In genomic region chr6:129542705-129543104, GRCh38 we compare ENCODE assay signal across 31 cellular contexts.
DNase-seq lines count a peak whose midpoint lies in the region; ATAC-seq, FAIRE-seq and TF ChIP-seq lines count a peak whose summit lies in the region.
"Had no signal": no experiment of that assay in that cellular context is flagged by ENCODE, and none has a peak within 500 bp of the region (broad histone marks: within the 10 kb centered on the region; RNA-seq: fewer than 3 reads in every experiment).

No MANE protein-coding gene starts in this region.

- H3K36me3 Mint-ChIP-seq in CD8-positive, alpha-beta T cell = no peaks in the 10 kb centered on the region

- POLR2A ChIA-PET in GM12878 (lab: Charles Lee) = no interaction called here
- POLR2A ChIA-PET in CD8-positive, alpha-beta T cell (lab: Charles Lee) = no interaction called here

- FAIRE-seq in GM12878 (lab: Jason Lieb, UNC) = no peak
- FAIRE-seq: A204.1, G401.6, HTR-8/SVneo had no signal

- in situ Hi-C loops in GM12878 (cut with MboI) = no loop called here

- no peak for TF ChIP-seq POLR2A in GM12878 (IDR thresholded peaks at IDR 0.05; ENCODE audit: low read depth, low read length)

- intact Hi-C loops in GM12878 (cut with micrococcal nuclease; ENCODE audit: unreplicated experiment) = no loop called here
- intact Hi-C loops in CD8-positive, alpha-beta T cell (cut with DNase I, micrococcal nuclease) = no loop called here

- H2AFZ ChIP-seq in GM12878 (ENCODE audit: control insufficient read depth, low read depth, low read length) = no peak overlapping the region
- H2AFZ ChIP-seq: GM23338 had no signal

- no peaks in the 10 kb centered on the region for H3K79me2 ChIP-seq in GM12878 (ENCODE audit: control insufficient read depth, insufficient read depth, low read length)

- H3K9me3 Mint-ChIP-seq in CD8-positive, alpha-beta T cell = no peaks in the 10 kb centered on the region
- H3K9me3 Mint-ChIP-seq: CD4-positive, alpha-beta T cell; GM23338; T-helper 1 cell treated with Interleukin-12 subunit alpha and Interleukin-12 subunit beta and Interleukin-4 antibody, amounts not matched to agents 30 μg/mL and 1 μg/mL, for 36 hours had no signal

- H3K4me3 ChIP-seq in GM12878 = no peak overlapping the region
- no peak overlapping the region for H3K4me3 ChIP-seq in CD8-positive, alpha-beta T cell (ENCODE audit: low read depth, low read length)
- H3K4me3 ChIP-seq: BLaER1, GM23338, HAP-1 had no signal

- H3K4me1 ChIP-seq in GM12878 (ENCODE audit: control insufficient read depth, insufficient read depth, low read length) = no peaks in the 10 kb centered on the region
- no peaks in the 10 kb centered on the region for H3K4me1 ChIP-seq in CD8-positive, alpha-beta T cell (ENCODE audit: insufficient read depth, low read length)
- H3K4me1 ChIP-seq: HAP-1 had no signal

- no peak for TF ChIP-seq CTCF in GM12878 (IDR thresholded peaks at IDR 0.05 in 2 of 3, conservative IDR thresholded peaks at IDR 0.05 in 1 of 3; ENCODE audit: control insufficient read depth in 2 of 3, extremely low read depth in 1 of 3, insufficient read depth in 1 of 3, low read depth in 3 of 3, low read length in 3 of 3)
- TF ChIP-seq CTCF in CD8-positive, alpha-beta T cell (IDR thresholded peaks at IDR 0.05) = no peak

- H3K27me3 ChIP-seq in GM12878 (replicated peaks in 1 of 2; ENCODE audit: control insufficient read depth in 2 of 2, insufficient read depth in 2 of 2, low read length in 1 of 2) = 0 out of 4 replicates have a peak, but pooled peaks cover 0 to 2% of the 10 kb centered on the region in 2 experiments
- no peaks in the 10 kb centered on the region for H3K27me3 ChIP-seq in CD8-positive, alpha-beta T cell (ENCODE audit: insufficient read depth, low read length)
- H3K27me3 ChIP-seq: BLaER1 had no signal

- CTCF ChIA-PET in GM12878 (lab: Yijun Ruan, JAX) = no interaction called here
- CTCF ChIA-PET in CD8-positive, alpha-beta T cell (lab: Charles Lee) = no interaction called here

- H3K27me3 Mint-ChIP-seq in CD8-positive, alpha-beta T cell (ENCODE audit: low read depth) = no peaks in the 10 kb centered on the region
- H3K27me3 Mint-ChIP-seq: CD4-positive, alpha-beta T cell had no signal

- DNase-seq in CD1c-positive myeloid dendritic cell (ENCODE audit: extremely low spot score) (peak; percentile 14), SKM-1 treated with dmso at 0.1 percent for 144 hours (lab: John Stamatoyannopoulos, UW; ENCODE audit: unreplicated experiment) (peak; percentile 70), GM12878 (ENCODE audit: low read depth, low spot score) (no peak), NCI-H1092 treated with DMSO at 0.1 percent for 48 hours (lab: John Stamatoyannopoulos, UW) (no peak), hepatic stellate cell (ENCODE audit: low spot score) (no peak)
- no peak for DNase-seq in CD8-positive, alpha-beta T cell
- DNase-seq: CD4-positive, alpha-beta T cell; COR-L47; HFFc6; KG1; MM.1S; NCI-H1105 treated with DMSO at 0.1 percent for 48 hours; NCI-H146; NCI-H1930; NCI-H446 treated with DMSO at 0.1 percent for 48 hours; NCI-H526; NCI-H82; NK-92 treated with Interleukin-12 subunit alpha and Interleukin-12 subunit beta, amount 100 ng/mL, for 24 hours; SHP77; SW 1271 had no signal

- ATAC-seq in GM21619 (IDR thresholded peaks at IDR 0.05; ENCODE audit: unreplicated experiment) = peak; percentile 45
- ATAC-seq in GM12878 = no peak
- no peak for ATAC-seq in GM19035 (IDR thresholded peaks at IDR 0.05; ENCODE audit: unreplicated experiment)
- ATAC-seq in CD8-positive, alpha-beta T cell = no peak
- ATAC-seq: GM23338, Panc1 had no signal

- RAD21 ChIA-PET in GM12878 (lab: Charles Lee; ENCODE audit: unreplicated experiment) = no interaction called here

- H3K4me1 Mint-ChIP-seq in CD8-positive, alpha-beta T cell (ENCODE audit: low read depth) = no peaks in the 10 kb centered on the region
- H3K4me1 Mint-ChIP-seq: GM23338 had no signal

- H3K27ac Mint-ChIP-seq in CD8-positive, alpha-beta T cell = no peak overlapping the region
- H3K27ac Mint-ChIP-seq: CD4-positive, alpha-beta T cell; GM23338; HFFc6; T-helper 1 cell treated with Interleukin-12 subunit alpha and Interleukin-12 subunit beta and Interleukin-4 antibody, amounts not matched to agents 30 μg/mL and 1 μg/mL, for 36 hours had no signal

- TF ChIP-seq RAD21 in GM12878 (IDR thresholded peaks at IDR 0.05; ENCODE audit: insufficient read depth, low read depth, low read length) = no peak

- H3K4me3 Mint-ChIP-seq in CD8-positive, alpha-beta T cell = no peak overlapping the region
- H3K4me3 Mint-ChIP-seq: CD4-positive, alpha-beta T cell; GM23338; HFFc6; T-helper 1 cell treated with Interleukin-12 subunit alpha and Interleukin-12 subunit beta and Interleukin-4 antibody, amounts not matched to agents 30 μg/mL and 1 μg/mL, for 36 hours had no signal

- H3K9me3 ChIP-seq in GM12878 (replicated peaks; ENCODE audit: control insufficient read depth, insufficient read depth, low read length) = no peaks in the 10 kb centered on the region; the same call in 2 of the 3 replicates
- H3K9me3 ChIP-seq in CD8-positive, alpha-beta T cell (ENCODE audit: low read length) = no peaks in the 10 kb centered on the region
- H3K9me3 ChIP-seq: BLaER1, HAP-1 had no signal

- no peak for TF ChIP-seq EP300 in GM12878 (IDR thresholded peaks at IDR 0.05; ENCODE audit: borderline replicate concordance in 1 of 2, control insufficient read depth in 1 of 2, low read depth in 2 of 2, low read length in 2 of 2)

- no peaks in the 10 kb centered on the region for H4K20me1 ChIP-seq in GM12878 (ENCODE audit: control insufficient read depth, insufficient read depth)
- H4K20me1 ChIP-seq: BLaER1 had no signal

- WGBS in GM12878 (ENCODE audit: insufficient coverage, insufficient replicate concordance, low lambda C conversion rate, missing lambda C conversion rate) = 0% methylated on average over 1 of the region's 2 CpGs

- no peak overlapping the region for H3K27ac ChIP-seq in GM12878 (ENCODE audit: control insufficient read depth, insufficient read depth)
- no peak overlapping the region for H3K27ac ChIP-seq in CD8-positive, alpha-beta T cell (ENCODE audit: low read depth, low read length)
- H3K27ac ChIP-seq: BLaER1, RWPE1 had no signal

- H3K4me2 ChIP-seq in GM12878 (ENCODE audit: control insufficient read depth, insufficient read depth) = no peak overlapping the region
- H3K4me2 ChIP-seq: BLaER1, GM23338 had no signal

- TSS peak; percentile 48 for BruUV-seq in GM12878 (replicated peaks; lab: Mats Ljungman, UMichigan)

- no peak overlapping the region for H3K9ac ChIP-seq in GM12878 (ENCODE audit: control insufficient read depth, insufficient read depth, low read length)
- H3K9ac ChIP-seq: BLaER1 had no signal

- SMC1A ChIA-PET in GM12878 (lab: Charles Lee; ENCODE audit: uncharacterized antibody, unreplicated experiment) = no interaction called here

- no peaks in the 10 kb centered on the region for H3K36me3 ChIP-seq in GM12878 (ENCODE audit: control insufficient read depth in 2 of 2, insufficient read depth in 2 of 2, low read length in 1 of 2)
- no peaks in the 10 kb centered on the region for H3K36me3 ChIP-seq in CD8-positive, alpha-beta T cell (ENCODE audit: insufficient read depth, low read length)
- H3K36me3 ChIP-seq: BLaER1, HAP-1 had no signal

TF ChIP-seq in GM12878, 131 proteins besides CTCF, POLR2A, EP300 and RAD21:
- TF ChIP-seq NRF1 (conservative IDR thresholded peaks at IDR 0.05; ENCODE audit: low read depth, low read length) = no peak
- no peak for TF ChIP-seq MTA2 (IDR thresholded peaks at IDR 0.05; ENCODE audit: low read depth)
- no peak for TF ChIP-seq DPF2 (IDR thresholded peaks at IDR 0.05)
TF ChIP-seq in GM12878: peak in this region for 0.

Comparison
In these comparisons a context has a peak if more than half of its experiments do, and no peak if none do; other contexts are left out.
1. DNase-seq: peak in CD1c-positive myeloid dendritic cell (single experiment) and SKM-1 treated with dmso at 0.1 percent for 144 hours (single experiment); none in GM12878 (single experiment), CD8-positive, alpha-beta T cell (0 of 7), NCI-H1092 treated with DMSO at 0.1 percent for 48 hours (single experiment) and hepatic stellate cell (single experiment).